In genomic region chr6:80163754-80164187, GRCh38 we compare ENCODE assay signal across 7 cellular contexts. TPM values are rescaled to one million over a fixed set of nuclear protein-coding genes. Genes with fewer than 3 reads are reported as not detected.
DNase-seq lines count a peak whose midpoint lies in the region; ATAC-seq and TF ChIP-seq lines count a peak whose summit lies in the region.

No MANE protein-coding gene starts in this region.

- H3K27ac ChIP-seq in HUES48 (ENCODE audit: low read depth, low read length) (peak overlapping the region; percentile 26), osteoblast (ENCODE audit: low read depth, low read length) (peak overlapping the region; percentile 26)

- no peaks in the 10 kb centered on the region for H4K20me1 ChIP-seq in osteoblast (ENCODE audit: insufficient read depth, low read length)

- intact Hi-C loops in Right ventricle myocardium superior (cut with DNase I), result no loop called here

- H3K36me3 Mint-ChIP-seq in activated T-helper 17 cell treated with anti-CD3 and anti-CD28 coated beads, Interleukin-2, amount 50 U/mL, for 72 hours (ENCODE audit: low read depth), result no peaks in the 10 kb centered on the region

- H3K4me1 Mint-ChIP-seq in activated T-helper 17 cell treated with anti-CD3 and anti-CD28 coated beads, Interleukin-2, amount 50 U/mL, for 72 hours, result no peaks in the 10 kb centered on the region

- H3K27me3 ChIP-seq in HUES48 (ENCODE audit: control insufficient read depth, insufficient read depth, low read length) (no peaks in the 10 kb centered on the region), osteoblast (ENCODE audit: insufficient read depth, low read length) (no peaks in the 10 kb centered on the region)

- H3K27me3 Mint-ChIP-seq in activated T-helper 17 cell treated with anti-CD3 and anti-CD28 coated beads, Interleukin-2, amount 50 U/mL, for 72 hours, result no peaks in the 10 kb centered on the region

- H3K4me1 ChIP-seq in HUES48 (ENCODE audit: control insufficient read depth, insufficient read depth, low read length) (peaks cover 6% of the 10 kb centered on the region; the same call in 1 of the 2 replicates), osteoblast (ENCODE audit: insufficient read depth, low read length) (peaks cover 14% of the 10 kb centered on the region)

- TF ChIP-seq CTCF in osteoblast (IDR thresholded peaks at IDR 0.05; ENCODE audit: extremely low read depth, low read depth, low read length), result no peak

- no peak overlapping the region for H3K4me3 Mint-ChIP-seq in activated T-helper 17 cell treated with anti-CD3 and anti-CD28 coated beads, Interleukin-2, amount 50 U/mL, for 72 hours

- H3K9me3 ChIP-seq in HUES48 (ENCODE audit: control insufficient read depth, insufficient read depth, low read length) (no peaks in the 10 kb centered on the region), osteoblast (ENCODE audit: low read depth, low read length) (no peaks in the 10 kb centered on the region)

- H3K27ac Mint-ChIP-seq in activated T-helper 17 cell treated with anti-CD3 and anti-CD28 coated beads, Interleukin-2, amount 50 U/mL, for 72 hours, result no peak overlapping the region

- ATAC-seq in GM18498 (IDR thresholded peaks at IDR 0.05; ENCODE audit: unreplicated experiment), result peak; percentile 75
- peak; percentile 76 for ATAC-seq in GM21723 (IDR thresholded peaks at IDR 0.05; ENCODE audit: unreplicated experiment)
- peak; percentile 73 for ATAC-seq in activated T-helper 17 cell treated with anti-CD3 and anti-CD28 coated beads, Interleukin-2, amount 50 U/mL, for 72 hours (replicated peaks)
- no peak for ATAC-seq in Right ventricle myocardium superior (ENCODE audit: poor library complexity)

- peak overlapping the region; percentile 51 for H3K4me2 ChIP-seq in osteoblast (ENCODE audit: insufficient read depth, low read length)

- no peak overlapping the region for H3K9ac ChIP-seq in HUES48 (ENCODE audit: low read depth, low read length)

- no peaks in the 10 kb centered on the region for H3K9me3 Mint-ChIP-seq in activated T-helper 17 cell treated with anti-CD3 and anti-CD28 coated beads, Interleukin-2, amount 50 U/mL, for 72 hours

- DNase-seq in osteoblast (ENCODE audit: insufficient read length, low spot score, missing footprints) (no peak), Right ventricle myocardium superior (no peak)
- no peak for DNase-seq in effector CD4-positive, alpha-beta T cell

- H3K79me2 ChIP-seq in osteoblast (ENCODE audit: insufficient read depth, low read length), result no peaks in the 10 kb centered on the region

- no peaks in the 10 kb centered on the region for H3K36me3 ChIP-seq in HUES48 (ENCODE audit: control insufficient read depth, insufficient read depth, low read length)
- no peaks in the 10 kb centered on the region for H3K36me3 ChIP-seq in osteoblast (ENCODE audit: insufficient read depth, low read length)

- H3K4me3 ChIP-seq in HUES48 (ENCODE audit: low read depth, low read length) (no peak overlapping the region), osteoblast (ENCODE audit: insufficient read depth, low read length) (no peak overlapping the region)

- H2AFZ ChIP-seq in osteoblast (ENCODE audit: low read length), result peak overlapping the region; percentile 80

RNA-seq across cellular contexts. Expression of gene BCKDHB, which starts 57.3 kb away (rescaled TPM):
- 10 to 100 TPM; 15.9 to 16.0 TPM for total RNA-seq in activated T-helper 17 cell treated with anti-CD3 and anti-CD28 coated beads, Interleukin-2, amount 50 U/mL, for 72 hours
- total RNA-seq in osteoblast (18.8 and 21.2 TPM in 2 replicates), Right ventricle myocardium superior (28.4 TPM)
